Comparison of ENCODE assay signal across 15 cellular contexts in the genomic region with DNA sequence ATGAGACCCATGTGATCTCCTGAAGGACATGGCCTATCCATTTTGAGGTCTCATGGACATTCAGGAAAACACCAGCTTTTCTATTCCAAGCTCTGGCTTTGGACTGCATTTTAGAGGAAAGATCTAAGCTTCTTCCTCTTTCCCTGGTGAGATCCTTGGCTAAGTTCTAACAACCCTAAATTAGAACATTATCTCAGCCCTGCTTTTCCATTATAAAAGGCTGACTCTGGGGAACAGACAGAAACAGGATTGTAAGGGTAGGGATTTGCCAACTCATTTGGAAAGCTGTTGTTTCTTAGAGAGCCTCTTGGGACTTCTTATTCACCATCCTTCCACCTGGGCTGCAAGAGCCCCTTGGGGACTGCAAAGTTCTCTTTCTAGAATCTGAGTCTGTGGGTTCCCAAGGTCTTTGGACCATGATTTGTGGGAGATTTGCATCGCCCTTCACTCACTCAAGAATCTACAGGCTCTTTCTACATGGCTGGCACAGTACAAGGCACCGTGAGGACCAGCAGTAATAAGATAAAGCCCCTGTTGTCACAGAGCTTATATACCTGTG.
"Had no signal": no experiment of that assay in that cellular context is flagged by ENCODE, and none has a peak within 500 bp of the region (broad histone marks: within the 10 kb centered on the region; RNA-seq: fewer than 3 reads in every experiment).

No MANE protein-coding gene starts in this region.

- H3K36me3 Mint-ChIP-seq: stimulated activated memory B cell treated with anti-CD40 and anti-IgM and Interleukin-4, amounts not matched to agents 10 μg/mL and 1 μg/mL and 100 μg/mL, for 72 hours; T-cell had no signal

- DNase-seq: activated CD4-positive, alpha-beta memory T cell treated with anti-CD3 and anti-CD28 coated beads, Interleukin-2, amount 10 ng/mL, durations not matched to agents 7 days and 5 days; activated naive CD4-positive, alpha-beta T cell; central memory CD4-positive, alpha-beta T cell; effector CD8-positive, alpha-beta T cell; mesenchymal stem cell; retina; T-cell; trophoblast cell had no signal

- H3K4me3 Mint-ChIP-seq: activated CD4-positive, alpha-beta memory T cell treated with anti-CD3 and anti-CD28 coated beads, Interleukin-2, amount 10 ng/mL, durations not matched to agents 7 days and 5 days; activated T-helper 1 cell treated with anti-CD3 and anti-CD28 coated beads, Interleukin-12 subunit alpha, Interleukin-12 subunit beta, Interleukin-2, Interleukin-4 antibody, amounts not matched to agents 30 ng/mL and 10 ng/mL and 1 ng/mL, durations not matched to agents 14 hours and 24 hours and 36 hours; stimulated activated memory B cell treated with anti-CD40 and anti-IgM and Interleukin-4, amounts not matched to agents 10 μg/mL and 1 μg/mL and 100 μg/mL, for 72 hours; T-cell had no signal

- H3K27me3 Mint-ChIP-seq: activated CD4-positive, alpha-beta memory T cell treated with anti-CD3 and anti-CD28 coated beads, Interleukin-2, amount 10 ng/mL, durations not matched to agents 7 days and 5 days; T-cell had no signal

- H3K4me3 ChIP-seq: coronary artery, smooth muscle cell had no signal

- H3K9ac ChIP-seq: parathyroid adenoma had no signal

- H3K4me1 ChIP-seq: parathyroid adenoma had no signal

- H3K4me1 Mint-ChIP-seq: stimulated activated memory B cell treated with anti-CD40 and anti-IgM and Interleukin-4, amounts not matched to agents 10 μg/mL and 1 μg/mL and 100 μg/mL, for 72 hours; T-cell had no signal

- H3K27ac ChIP-seq: parathyroid adenoma, VCaP had no signal

- ATAC-seq: left lobe of liver; stimulated activated memory B cell treated with anti-CD40 and anti-IgM and Interleukin-4, amounts not matched to agents 10 μg/mL and 1 μg/mL and 100 μg/mL, for 72 hours; T-cell had no signal
